ENCODE assay signal across 21 cellular contexts in genomic region chr11:119468511-119468910, GRCh38. TPM values are rescaled to one million over a fixed set of nuclear protein-coding genes. Genes with fewer than 3 reads are reported as not detected.
DNase-seq lines count a peak whose midpoint lies in the region; ATAC-seq and TF ChIP-seq lines count a peak whose summit lies in the region.
"Had no signal": no experiment of that assay in that cellular context is flagged by ENCODE, and none has a peak within 500 bp of the region (broad histone marks: within the 10 kb centered on the region; RNA-seq: fewer than 3 reads in every experiment).

No MANE protein-coding gene starts in this region.

- H3K4me2 ChIP-seq in IMR-90 (ENCODE audit: low read depth, low read length): no peak overlapping the region
- H3K4me2 ChIP-seq in trophoblast cell (ENCODE audit: low read length): no peak overlapping the region

- H4K8ac ChIP-seq in IMR-90 (ENCODE audit: low read depth in 2 of 2, low read length in 2 of 2) (no peak overlapping the region), trophoblast cell (ENCODE audit: low read depth, low read length) (no peak overlapping the region)

- H3K4me3 ChIP-seq in IMR-90 (ENCODE audit: insufficient read depth, low read depth, low read length): no peak overlapping the region
- peak overlapping the region; percentile 13 for H3K4me3 ChIP-seq in trophoblast cell (ENCODE audit: low read depth, low read length)
- H3K4me3 ChIP-seq in left lung: no peak overlapping the region
- H3K4me3 ChIP-seq: HAP-1, K562 had no signal

- H4K91ac ChIP-seq in IMR-90 (ENCODE audit: insufficient read depth, low read depth, low read length) (peak overlapping the region; percentile 23; the same call in 1 of the 2 replicates), trophoblast cell (ENCODE audit: low read depth, low read length) (no peak overlapping the region)

- H2AK9ac ChIP-seq in IMR-90 (replicated peaks; ENCODE audit: low read depth, low read length, poor library complexity): no peak overlapping the region

- no peaks in the 10 kb centered on the region for H3K79me2 ChIP-seq in trophoblast cell (ENCODE audit: control insufficient read depth, insufficient read depth, low read length, poor library complexity)

- H2BK20ac ChIP-seq in IMR-90 (ENCODE audit: low read depth, low read length): no peak overlapping the region

- H3K4me1 ChIP-seq in IMR-90 (ENCODE audit: control insufficient read depth, insufficient read depth, low read length) (peaks cover 14% of the 10 kb centered on the region), trophoblast cell (ENCODE audit: control insufficient read depth in 1 of 2, insufficient read depth in 2 of 2, low read length in 2 of 2) (no peaks in the 10 kb centered on the region), left lung (no peaks in the 10 kb centered on the region)
- H3K4me1 ChIP-seq: HAP-1 had no signal

- TF ChIP-seq CTCF in IMR-90 (conservative IDR thresholded peaks at IDR 0.05; ENCODE audit: low read depth, low read length) (no peak), left lung (IDR thresholded peaks at IDR 0.05) (no peak)

- H3K79me1 ChIP-seq in IMR-90 (ENCODE audit: low read depth in 1 of 2, low read length in 2 of 2) (0 out of 4 replicates have a peak, but pooled peaks cover 0 to 11% of the 10 kb centered on the region in 2 experiments), trophoblast cell (ENCODE audit: low read length) (no peaks in the 10 kb centered on the region)

- ATAC-seq in IMR-90 (ENCODE audit: low read depth) (no peak), GM19328 (IDR thresholded peaks at IDR 0.05; ENCODE audit: unreplicated experiment) (no peak), left lung (no peak)
- ATAC-seq: K562 had no signal

- intact Hi-C loops in IMR-90 (cut with micrococcal nuclease): no loop called here
- intact Hi-C loops in left lung (cut with DNase I): no loop called here

- no peak overlapping the region for H4K12ac ChIP-seq in trophoblast cell (ENCODE audit: low read depth, low read length)

- DNase-seq in IMR-90: no peak
- peak; percentile 19 for DNase-seq in ecto neural progenitor cell (ENCODE audit: low spot score)
- peak; percentile 29 for DNase-seq in islet precursor cell
- DNase-seq in trophoblast cell: no peak
- no peak for DNase-seq in NCI-H1417 treated with DMSO at 0.1 percent for 48 hours (lab: John Stamatoyannopoulos, UW)
- no peak for DNase-seq in HT-29 (ENCODE audit: low spot score)
- DNase-seq in left lung: no peak
- DNase-seq: ACHN; BE2C; C1 segment of cervical spinal cord; CD4-positive, CD25-positive, alpha-beta regulatory T cell; CD8-positive, alpha-beta memory T cell; COR-L47; DMS 273 treated with DMSO at 0.1 percent for 48 hours; DMS53; DND-41; GOT3 had no signal

- no peak overlapping the region for H3K18ac ChIP-seq in IMR-90 (ENCODE audit: low read depth, low read length)
- H3K18ac ChIP-seq in trophoblast cell (ENCODE audit: low read length): no peak overlapping the region

- no peaks in the 10 kb centered on the region for H4K20me1 ChIP-seq in IMR-90 (ENCODE audit: insufficient read depth, low read length)

- no TSS peak for BruUV-seq in IMR-90 (replicated peaks; lab: Mats Ljungman, UMichigan)

- H3K23ac ChIP-seq in IMR-90 (ENCODE audit: low read depth, low read length) (no peak overlapping the region), trophoblast cell (ENCODE audit: low read length) (no peak overlapping the region)

- dilution Hi-C loops in IMR-90 (cut with HindIII; ENCODE audit: low sequenced_read_pairs, unreplicated experiment): no loop called here

- POLR2A ChIA-PET in IMR-90 (lab: Charles Lee; ENCODE audit: unreplicated experiment): no interaction called here

- no peak overlapping the region for H3K56ac ChIP-seq in IMR-90 (ENCODE audit: extremely low read depth, insufficient read depth, low read length)

- peak overlapping the region; percentile 59; the same call in 1 of the 3 replicates for H2BK15ac ChIP-seq in IMR-90 (ENCODE audit: low read depth, low read length)

- H2BK5ac ChIP-seq in IMR-90 (ENCODE audit: low read depth, low read length, poor library complexity, severe bottlenecking): no peak overlapping the region
- H2BK5ac ChIP-seq in trophoblast cell (ENCODE audit: low read depth, low read length, poor library complexity): no peak overlapping the region

- TF ChIP-seq POLR2A in IMR-90 (IDR thresholded peaks at IDR 0.05; ENCODE audit: low read depth, low read length): no peak

- H3K9ac ChIP-seq in IMR-90 (ENCODE audit: low read depth, low read length): no peak overlapping the region
- no peak overlapping the region for H3K9ac ChIP-seq in trophoblast cell (ENCODE audit: low read length)

- H2BK120ac ChIP-seq in IMR-90 (ENCODE audit: low read depth, low read length) (no peak overlapping the region), trophoblast cell (ENCODE audit: insufficient read depth, low read length, poor library complexity) (no peak overlapping the region)

- no peak overlapping the region for H3K14ac ChIP-seq in IMR-90 (replicated peaks; ENCODE audit: low read depth, low read length)
- H3K14ac ChIP-seq in trophoblast cell (ENCODE audit: low read length): no peak overlapping the region

- H3K36me3 ChIP-seq in IMR-90 (ENCODE audit: control insufficient read depth, insufficient read depth, low read length): no peaks in the 10 kb centered on the region
- H3K36me3 ChIP-seq in trophoblast cell (ENCODE audit: control insufficient read depth in 1 of 2, insufficient read depth in 2 of 2, low read length in 2 of 2): no peaks in the 10 kb centered on the region
- H3K36me3 ChIP-seq in left lung: no peaks in the 10 kb centered on the region
- H3K36me3 ChIP-seq: BE2C, HAP-1 had no signal

- H3K27me3 ChIP-seq in IMR-90 (ENCODE audit: control insufficient read depth, insufficient read depth, low read length) (no peaks in the 10 kb centered on the region), trophoblast cell (ENCODE audit: insufficient read depth, low read length) (no peaks in the 10 kb centered on the region), left lung (no peaks in the 10 kb centered on the region)
- H3K27me3 ChIP-seq: BE2C had no signal

- H2AK5ac ChIP-seq in IMR-90 (ENCODE audit: low read depth, low read length): 0 out of 2 replicates have a peak overlapping the region, but pooled peaks have one; percentile 75
- H2AK5ac ChIP-seq in trophoblast cell (ENCODE audit: low read length): no peak overlapping the region

- H3K9me3 ChIP-seq in IMR-90 (ENCODE audit: control insufficient read depth, insufficient read depth, low read length): no peaks in the 10 kb centered on the region; the same call in 1 of the 2 replicates
- H3K9me3 ChIP-seq in trophoblast cell (ENCODE audit: insufficient read depth, low read depth, low read length): peaks cover 4% of the 10 kb centered on the region
- H3K9me3 ChIP-seq in left lung: peaks cover 0 to 25% of the 10 kb centered on the region in 2 donors
- H3K9me3 ChIP-seq: BE2C, HAP-1 had no signal

- CTCF ChIA-PET in IMR-90 (lab: Yijun Ruan, JAX): no interaction called here

- 80% methylated on average over 1 of the region's 2 CpGs; no CpG with 5 or more reads in 1 of the 2 experiments for WGBS in IMR-90 (ENCODE audit: extremely low coverage in 2 of 2, insufficient read length in 1 of 2), 2 experiments
- WGBS in trophoblast cell (ENCODE audit: extremely low coverage, insufficient coverage, insufficient read length): no CpG with 5 or more reads among the region's 2 CpGs

- in situ Hi-C loops in IMR-90 (cut with MboI; ENCODE audit: low sequenced_read_pairs): no loop called here

- TF ChIP-seq RAD21 in IMR-90 (IDR thresholded peaks at IDR 0.05; ENCODE audit: low read length): no peak

- H2AFZ ChIP-seq in IMR-90 (replicated peaks; ENCODE audit: low read length, poor library complexity): no peak overlapping the region
- no peak overlapping the region for H2AFZ ChIP-seq in trophoblast cell (ENCODE audit: insufficient read depth, low read length, poor library complexity)

- no peak overlapping the region for H4K5ac ChIP-seq in IMR-90 (ENCODE audit: low read depth, low read length)

- H2BK12ac ChIP-seq in trophoblast cell (ENCODE audit: low read length): no peak overlapping the region

- H3K4ac ChIP-seq in IMR-90 (ENCODE audit: low read depth, low read length) (peak overlapping the region; percentile 10; the same call in 1 of the 2 replicates), trophoblast cell (ENCODE audit: low read depth, low read length) (no peak overlapping the region)

- H3K27ac ChIP-seq in IMR-90 (ENCODE audit: insufficient read depth, low read length) (no peak overlapping the region), trophoblast cell (ENCODE audit: low read depth, low read length) (no peak overlapping the region), left lung (no peak overlapping the region)

- H3K9me1 ChIP-seq in IMR-90 (ENCODE audit: insufficient read depth, low read length): peaks cover 16% of the 10 kb centered on the region

TF ChIP-seq in IMR-90, 13 proteins besides CTCF, POLR2A, EP300 and RAD21:
- TF ChIP-seq RCOR1 (IDR thresholded peaks at IDR 0.05; ENCODE audit: insufficient replicate concordance, low read length) (no peak), MAZ (IDR thresholded peaks at IDR 0.05; ENCODE audit: borderline replicate concordance, low read depth, low read length) (no peak), MXI1 (IDR thresholded peaks at IDR 0.05; ENCODE audit: borderline replicate concordance, low read depth, low read length) (no peak)

RNA-seq across cellular contexts. Expression of gene THY1, which starts 45.5 kb away (rescaled TPM):
- total RNA-seq in IMR-90 (2012; rRNA removed) (703 and 816 TPM in 2 replicates), left lung (100 to 1,000 TPM in 1 of 2 donors, 10 to 100 TPM in 1; 46.6 to 130 TPM)
- polyA plus RNA-seq in IMR-90 (2012; rRNA removed): 1,657 and 2,603 TPM in 2 replicates
- 329 and 2,274 TPM in 2 replicates for polyA plus RNA-seq in IMR-90 (2012; cell fraction: cytosol; rRNA removed)
- polyA plus RNA-seq in IMR-90 (2012; cell fraction: nucleus; rRNA removed; ENCODE audit: low replicate concordance): 846 and 954 TPM in 2 replicates
- 84.4 and 93.9 TPM in 2 replicates for polyA plus RNA-seq in trophoblast cell (2013)
- total RNA-seq in HT-29 (2014; rRNA removed; shearing (Covaris generic)): 0.18 and 0.25 TPM in 2 replicates
- total RNA-seq: CD4-positive, CD25-positive, alpha-beta regulatory T cell; HT1080 had no signal
- polyA plus RNA-seq: CD4-positive, CD25-positive, alpha-beta regulatory T cell; CD8-positive, alpha-beta memory T cell; K562 had no signal

Comparison
In these comparisons a context has a peak if more than half of its experiments do, and no peak if none do; other contexts are left out.
1. DNase-seq: peak in ecto neural progenitor cell (single experiment) and islet precursor cell (single experiment); none in IMR-90 (single experiment), trophoblast cell (0 of 2), NCI-H1417 treated with DMSO at 0.1 percent for 48 hours (single experiment), HT-29 (single experiment) and left lung (0 of 2).
2. RNA of gene THY1, which starts 45.5 kb away (total RNA-seq): 703 to 816 TPM in IMR-90 and 46.6 to 130 TPM in left lung; 0.18 to 0.25 TPM in HT-29; every median in the first group is over 10 times any median in the second.